ENCODE assay signal across 8 cellular contexts in the genomic region with DNA sequence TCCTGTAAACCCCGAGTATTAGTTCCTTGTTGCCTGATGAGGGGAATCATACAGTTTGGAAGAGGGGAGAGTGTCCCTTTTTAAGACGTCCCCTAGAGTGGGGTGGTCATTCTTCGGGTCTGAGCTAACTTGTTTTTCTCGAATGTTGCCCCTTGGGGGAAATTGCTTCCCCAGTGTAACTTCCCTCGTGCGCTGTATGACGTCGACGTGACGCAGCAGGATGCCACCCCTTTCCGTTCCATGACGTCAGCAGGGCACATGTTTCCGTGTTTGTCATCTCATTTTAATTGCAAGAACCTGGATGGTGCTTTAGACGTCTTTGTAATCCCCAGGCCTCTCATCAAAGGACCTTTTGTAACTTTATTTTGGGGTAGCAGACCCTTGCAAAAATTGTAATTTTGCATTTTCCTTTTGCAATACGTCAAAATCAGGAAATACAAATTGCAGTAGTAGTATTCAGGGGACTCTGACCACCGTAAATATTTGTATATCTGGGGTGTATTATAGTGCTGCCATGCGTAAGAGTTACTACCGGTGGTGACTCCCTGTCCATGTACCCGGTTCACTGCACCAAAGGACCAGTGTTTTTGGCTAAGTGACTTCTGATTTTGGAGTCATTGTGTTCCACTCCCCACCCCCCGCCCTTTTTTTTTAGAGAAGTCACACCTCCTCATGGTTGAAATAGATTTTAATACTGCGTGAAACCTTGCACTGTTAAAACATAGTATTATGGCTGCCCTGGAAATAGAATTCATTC. TPM values are rescaled to one million over a fixed set of nuclear protein-coding genes. Genes with fewer than 3 reads are reported as not detected.
A peak's percentile ranks its signal among the peaks of the same experiment; 100 is the strongest.
DNase-seq lines count a peak whose midpoint lies in the region; ATAC-seq and TF ChIP-seq lines count a peak whose summit lies in the region.

No MANE protein-coding gene starts in this region.

- no peaks in the 10 kb centered on the region for H3K9me3 Mint-ChIP-seq in endodermal cell

- H3K9ac ChIP-seq in endodermal cell (ENCODE audit: extremely low read depth, low read length, poor library complexity, severe bottlenecking), result peak overlapping the region; percentile 35

- no peaks in the 10 kb centered on the region for H3K4me1 ChIP-seq in endodermal cell (ENCODE audit: control insufficient read depth, insufficient read depth, low read length)

- no peaks in the 10 kb centered on the region for H3K36me3 ChIP-seq in endodermal cell (ENCODE audit: control insufficient read depth, insufficient read depth, low read length)

- peak overlapping the region; percentile 94 for H3K4me3 ChIP-seq in endodermal cell (ENCODE audit: low read length)

- H3K27ac Mint-ChIP-seq in endodermal cell, result peak overlapping the region; percentile 96

- H3K27me3 ChIP-seq in endodermal cell (ENCODE audit: control insufficient read depth, insufficient read depth, low read length, poor library complexity, severe bottlenecking), result no peaks in the 10 kb centered on the region

- peak; percentile 11 for ATAC-seq in HG03159 (IDR thresholded peaks at IDR 0.05; ENCODE audit: unreplicated experiment)

- H3K4me3 Mint-ChIP-seq in endodermal cell, result peak overlapping the region; percentile 98

- no peak for TF ChIP-seq CTCF in endodermal cell (conservative IDR thresholded peaks at IDR 0.05)

- H3K27ac ChIP-seq in endodermal cell (ENCODE audit: low read depth, low read length), result peak overlapping the region; percentile 59

- H3K4me1 Mint-ChIP-seq in endodermal cell, result peaks cover 5% of the 10 kb centered on the region

- H3K36me3 Mint-ChIP-seq in endodermal cell (ENCODE audit: low read depth), result peaks cover 2% of the 10 kb centered on the region

- DNase-seq in NCI-H146 (lab: John Stamatoyannopoulos, UW), result peak; percentile 74
- DNase-seq in NCI-H146 treated with DMSO at 0.1 percent for 48 hours (lab: John Stamatoyannopoulos, UW; ENCODE audit: unreplicated experiment), result no peak
- DNase-seq in NOMO-1 (lab: John Stamatoyannopoulos, UW; ENCODE audit: unreplicated experiment in 2 of 2), result peak; percentile 47 to 77
- DNase-seq in activated CD8-positive, alpha-beta memory T cell treated with anti-CD3 and anti-CD28 coated beads, Interleukin-2, amount 50 U/mL, for 4 hours, result peak; percentile 92
- DNase-seq in endodermal cell, result no peak
- peak; percentile 34 for DNase-seq in midbrain (lab: John Stamatoyannopoulos, UW)
- DNase-seq in stimulated activated CD8-positive, alpha-beta memory T cell treated with anti-CD3 and anti-CD28 coated beads, Interleukin-2, amount 100 ng/mL, for 48 hours (ENCODE audit: low read depth in 2 of 2), result peak; percentile 65 to 84

- no peaks in the 10 kb centered on the region for H3K9me3 ChIP-seq in endodermal cell (ENCODE audit: control insufficient read depth, low read length)

- 37 to 38% methylated on average over 6 to 21 of the region's 21 CpGs for WGBS in endodermal cell (ENCODE audit: insufficient coverage in 1 of 2, insufficient read length in 1 of 2), 2 experiments

- H3K27me3 Mint-ChIP-seq in endodermal cell (ENCODE audit: insufficient read depth), result no peaks in the 10 kb centered on the region

RNA-seq across cellular contexts. Expression of a gene that starts 0.7 kb away (rescaled TPM):
- total RNA-seq in endodermal cell, result 10 to 100 TPM; 36.4 to 40.9 TPM
- 29.7 TPM for polyA plus RNA-seq in endodermal cell (2013, experiment 1 of 2)
- polyA plus RNA-seq in endodermal cell (2013, experiment 2 of 2), result 28.5 TPM

RNA-seq across cellular contexts. Expression of a gene that starts 1.1 kb away (rescaled TPM):
- 1 to 10 TPM; 4.4 to 4.9 TPM for total RNA-seq in endodermal cell
- 1.6 TPM for polyA plus RNA-seq in endodermal cell (2013, experiment 1 of 2)
- 1.2 TPM for polyA plus RNA-seq in endodermal cell (2013, experiment 2 of 2)

Comparison
In these comparisons a context has a peak if more than half of its experiments do, and no peak if none do; other contexts are left out.
1. DNase-seq: peak in NCI-H146 (single experiment), NOMO-1 (2 of 2), activated CD8-positive, alpha-beta memory T cell treated with anti-CD3 and anti-CD28 coated beads, Interleukin-2, amount 50 U/mL, for 4 hours (single experiment), midbrain (single experiment) and stimulated activated CD8-positive, alpha-beta memory T cell treated with anti-CD3 and anti-CD28 coated beads, Interleukin-2, amount 100 ng/mL, for 48 hours (2 of 2); none in NCI-H146 treated with DMSO at 0.1 percent for 48 hours (single experiment) and endodermal cell (single experiment).